Comparison of ENCODE assay signal across 1 cellular context in genomic region chr19:18785179-18786124, GRCh38.
TF ChIP-seq lines count a peak whose summit lies in the region.

No MANE protein-coding gene starts in this region.

TF ChIP-seq in HepG2, 621 proteins besides CTCF, POLR2A, EP300 and RAD21 (continued from another document and continues in another):
- TF ChIP-seq ATF5 (CRISPR knock-in tag; IDR thresholded peaks at IDR 0.05; ENCODE audit: low read depth) = no peak
- TF ChIP-seq TFDP1 (CRISPR knock-in tag; IDR thresholded peaks at IDR 0.05; ENCODE audit: borderline replicate concordance) = no peak
- TF ChIP-seq HDAC1 (CRISPR knock-in tag; IDR thresholded peaks at IDR 0.05) = no peak
- 0 out of 2 replicates have a peak, but pooled peaks have one; percentile 26 for TF ChIP-seq UBTF (CRISPR knock-in tag; IDR thresholded peaks at IDR 0.05)
- TF ChIP-seq HIC2 (CRISPR knock-in tag; IDR thresholded peaks at IDR 0.05; ENCODE audit: low read depth) = no peak
- no peak for TF ChIP-seq ARNT2 (CRISPR knock-in tag; IDR thresholded peaks at IDR 0.05; ENCODE audit: low read depth)
- no peak for TF ChIP-seq PAXIP1 (CRISPR knock-in tag; conservative IDR thresholded peaks at IDR 0.05)
- no peak for TF ChIP-seq CSRNP2 (CRISPR knock-in tag; conservative IDR thresholded peaks at IDR 0.05; ENCODE audit: low read depth)
- no peak for TF ChIP-seq NAIF1 (CRISPR knock-in tag; IDR thresholded peaks at IDR 0.05; ENCODE audit: borderline replicate concordance)
- 0 out of 2 replicates have a peak, but pooled peaks have one; percentile 18 for TF ChIP-seq CBX5 (CRISPR knock-in tag; IDR thresholded peaks at IDR 0.05; ENCODE audit: borderline replicate concordance)
- no peak for TF ChIP-seq HNRNPH1 (optimal IDR thresholded peaks at IDR 0.05; ENCODE audit: low read depth, low read length)
- TF ChIP-seq ZNF564 (CRISPR knock-in tag; IDR thresholded peaks at IDR 0.05) = no peak
- no peak for TF ChIP-seq PBX3 (CRISPR knock-in tag; IDR thresholded peaks at IDR 0.05; ENCODE audit: borderline replicate concordance)
- no peak for TF ChIP-seq ZNF207 (IDR thresholded peaks at IDR 0.05; ENCODE audit: borderline replicate concordance)
- TF ChIP-seq PLRG1 (conservative IDR thresholded peaks at IDR 0.05) = no peak
- no peak for TF ChIP-seq ZNF441 (CRISPR knock-in tag; IDR thresholded peaks at IDR 0.05; ENCODE audit: borderline replicate concordance)
- no peak for TF ChIP-seq KDM4B (CRISPR knock-in tag; IDR thresholded peaks at IDR 0.05)
- TF ChIP-seq ZNF44 (CRISPR knock-in tag; IDR thresholded peaks at IDR 0.05) = no peak
- TF ChIP-seq ELF4 (CRISPR knock-in tag; IDR thresholded peaks at IDR 0.05; ENCODE audit: borderline replicate concordance) = no peak
- TF ChIP-seq ZNF687 (CRISPR knock-in tag; IDR thresholded peaks at IDR 0.05) = peak; percentile 52; the same call in 1 of the 2 replicates
- TF ChIP-seq HOXA3 (CRISPR knock-in tag; IDR thresholded peaks at IDR 0.05) = no peak
- TF ChIP-seq CHD4 (IDR thresholded peaks at IDR 0.05; ENCODE audit: borderline replicate concordance, low read length) = no peak
- TF ChIP-seq ZSCAN21 (CRISPR knock-in tag; IDR thresholded peaks at IDR 0.05; ENCODE audit: borderline replicate concordance) = 0 out of 2 replicates have a peak, but pooled peaks have one; percentile 36
- TF ChIP-seq TSC22D2 (CRISPR knock-in tag; IDR thresholded peaks at IDR 0.05; ENCODE audit: borderline replicate concordance) = no peak
- no peak for TF ChIP-seq ZNF484 (CRISPR knock-in tag; IDR thresholded peaks at IDR 0.05; ENCODE audit: borderline replicate concordance, low read depth)
- TF ChIP-seq ZNF792 (CRISPR knock-in tag; IDR thresholded peaks at IDR 0.05) = no peak
- TF ChIP-seq TCF7L2 (IDR thresholded peaks at IDR 0.05; ENCODE audit: low read depth, low read length) = no peak
- TF ChIP-seq ETV5 (CRISPR knock-in tag; IDR thresholded peaks at IDR 0.05; ENCODE audit: borderline replicate concordance) = no peak
- no peak for TF ChIP-seq SIX1 (CRISPR knock-in tag; IDR thresholded peaks at IDR 0.05; ENCODE audit: borderline replicate concordance)
- no peak for TF ChIP-seq CAMTA2 (CRISPR knock-in tag; IDR thresholded peaks at IDR 0.05; ENCODE audit: borderline replicate concordance)
